In the genomic region with DNA sequence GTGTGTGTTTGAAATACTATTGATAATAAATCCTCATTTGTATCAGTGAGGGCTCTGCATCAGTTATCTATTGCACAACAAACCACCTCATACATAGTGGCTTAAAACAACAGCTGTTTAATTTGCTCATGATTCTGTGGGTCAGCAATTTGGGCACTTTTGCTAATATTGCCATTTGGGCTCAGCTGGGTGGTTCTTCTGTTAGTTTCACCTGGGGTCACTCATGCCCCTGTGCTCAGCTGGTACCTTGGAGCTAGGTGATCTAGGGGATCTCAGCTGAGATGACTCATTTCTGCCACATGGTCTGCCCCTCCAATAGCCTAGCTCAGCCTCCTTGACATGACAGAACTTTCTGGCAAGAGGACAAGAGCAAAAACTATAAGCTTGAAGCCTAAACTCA, we compare ENCODE assay signal across 16 cellular contexts.
DNase-seq lines count a peak whose midpoint lies in the region; ATAC-seq, FAIRE-seq and TF ChIP-seq lines count a peak whose summit lies in the region.
"Had no signal": no experiment of that assay in that cellular context is flagged by ENCODE, and none has a peak within 500 bp of the region (broad histone marks: within the 10 kb centered on the region; RNA-seq: fewer than 3 reads in every experiment).

No MANE protein-coding gene starts in this region.

- H3K9ac ChIP-seq in HepG2 (ENCODE audit: insufficient read depth, low read depth, low read length) = no peak overlapping the region
- H3K9ac ChIP-seq in mammary epithelial cell (ENCODE audit: insufficient read depth, low read length) = no peak overlapping the region

- DNase-seq in HepG2 (ENCODE audit: low spot score) = no peak
- no peak for DNase-seq in right lobe of liver
- peak; percentile 31 for DNase-seq in NB4 (ENCODE audit: low read depth)
- peak; percentile 16 for DNase-seq in mammary epithelial cell
- no peak for DNase-seq in activated CD4-positive, alpha-beta T cell treated with anti-CD3 and anti-CD28 coated beads, Interleukin-2, amount 50 U/mL, for 1 hour
- no peak for DNase-seq in GM10266 (ENCODE audit: extremely low spot score)
- DNase-seq in NCI-H1436 (lab: John Stamatoyannopoulos, UW) = no peak
- DNase-seq in HTR-8/SVneo (ENCODE audit: insufficient read length, low spot score) = no peak
- DNase-seq: 8988T; C1 segment of cervical spinal cord; Calu3; CD4-positive, alpha-beta T cell; DMS 273 treated with DMSO at 0.1 percent for 48 hours; H7 had no signal

- H3K27ac ChIP-seq in HepG2 (ENCODE audit: extremely low read length, insufficient read depth, low read length) (no peak overlapping the region), right lobe of liver (no peak overlapping the region), mammary epithelial cell (ENCODE audit: insufficient read depth, low read depth, low read length) (no peak overlapping the region)

- TF ChIP-seq POLR2A in HepG2 (IDR thresholded peaks at IDR 0.05; ENCODE audit: insufficient read depth in 1 of 2, low read depth in 2 of 2, low read length in 2 of 2) (no peak), right lobe of liver (IDR thresholded peaks at IDR 0.05) (no peak), NB4 (IDR thresholded peaks at IDR 0.05; ENCODE audit: extremely low read depth, insufficient read length) (no peak)

- TF ChIP-seq EP300 in HepG2 (IDR thresholded peaks at IDR 0.05; ENCODE audit: low read depth in 2 of 2, low read length in 2 of 2) = no peak
- no peak for TF ChIP-seq EP300 in HepG2 (CRISPR knock-in tag; IDR thresholded peaks at IDR 0.05; ENCODE audit: borderline replicate concordance)

- no peaks in the 10 kb centered on the region for H4K20me1 ChIP-seq in HepG2 (ENCODE audit: insufficient read depth, low read length)
- no peaks in the 10 kb centered on the region for H4K20me1 ChIP-seq in mammary epithelial cell (ENCODE audit: insufficient read depth, low read length)

- H3K4me1 ChIP-seq in HepG2 (ENCODE audit: insufficient read depth, low read length) (no peaks in the 10 kb centered on the region), right lobe of liver (no peaks in the 10 kb centered on the region), mammary epithelial cell (ENCODE audit: insufficient read depth, low read length) (peaks cover 35% of the 10 kb centered on the region)

- in situ Hi-C loops in HepG2 (cut with HindIII; ENCODE audit: extremely low pct_ligation_motif_present, low pct_unique_long_range_greater_than_20kb) (no loop called here), mammary epithelial cell (cut with MboI; ENCODE audit: low sequenced_read_pairs in 2 of 2) (no loop called here)

- H3K9me3 ChIP-seq in HepG2 (ENCODE audit: low read length) (no peaks in the 10 kb centered on the region), right lobe of liver (no peaks in the 10 kb centered on the region), mammary epithelial cell (replicated peaks; ENCODE audit: insufficient read depth, low read length) (no peaks in the 10 kb centered on the region)

- intact Hi-C loops in HepG2 (cut with micrococcal nuclease; ENCODE audit: unreplicated experiment) = no loop called here
- intact Hi-C loops in right lobe of liver (cut with DNase I) = no loop called here
- intact Hi-C loops in mammary epithelial cell (cut with micrococcal nuclease) = no loop called here

- H2AFZ ChIP-seq in HepG2 (ENCODE audit: low read length) = no peak overlapping the region
- H2AFZ ChIP-seq in mammary epithelial cell (ENCODE audit: low read depth, low read length) = no peak overlapping the region

- H3K79me2 ChIP-seq in HepG2 (ENCODE audit: insufficient read depth, low read length) = no peaks in the 10 kb centered on the region
- no peaks in the 10 kb centered on the region for H3K79me2 ChIP-seq in mammary epithelial cell (ENCODE audit: insufficient read depth, low read length)

- H3K27me3 ChIP-seq in HepG2 (ENCODE audit: control insufficient read depth in 1 of 2, insufficient read depth in 2 of 2, low read length in 2 of 2) (no peaks in the 10 kb centered on the region), right lobe of liver (no peaks in the 10 kb centered on the region), mammary epithelial cell (ENCODE audit: insufficient read depth, low read length) (no peaks in the 10 kb centered on the region)

- POLR2A ChIA-PET in HepG2 (lab: Yijun Ruan, JAX) = no interaction called here

- H3K4me3 ChIP-seq in HepG2 (replicated peaks in 1 of 3; ENCODE audit: insufficient read depth in 1 of 3, low read depth in 2 of 3, low read length in 3 of 3) (no peak overlapping the region), right lobe of liver (no peak overlapping the region), NB4 (ENCODE audit: low read depth, low read length) (no peak overlapping the region), mammary epithelial cell (replicated peaks in 1 of 3; ENCODE audit: insufficient read depth in 1 of 3, low read depth in 2 of 3, low read length in 3 of 3) (no peak overlapping the region)
- H3K4me3 ChIP-seq: GM12878 had no signal

- no peak overlapping the region for H3K4me2 ChIP-seq in HepG2 (ENCODE audit: low read depth, low read length)
- H3K4me2 ChIP-seq in mammary epithelial cell (ENCODE audit: insufficient read depth, low read depth, low read length) = no peak overlapping the region

- H3K36me3 ChIP-seq in HepG2 (replicated peaks in 1 of 2; ENCODE audit: control insufficient read depth in 1 of 2, insufficient read depth in 2 of 2, low read length in 2 of 2) (no peaks in the 10 kb centered on the region), right lobe of liver (no peaks in the 10 kb centered on the region), mammary epithelial cell (ENCODE audit: insufficient read depth, low read length) (no peaks in the 10 kb centered on the region)

- FAIRE-seq in HepG2 (lab: Jason Lieb, UNC) (no peak), HTR-8/SVneo (lab: Jason Lieb, UNC) (no peak)
- FAIRE-seq: GM12878, GM18507 had no signal

- TF ChIP-seq CTCF in HepG2 (CRISPR knock-in tag; IDR thresholded peaks at IDR 0.05) = no peak
- TF ChIP-seq CTCF in right lobe of liver (IDR thresholded peaks at IDR 0.05) = no peak
- TF ChIP-seq CTCF in NB4 (IDR thresholded peaks at IDR 0.05; ENCODE audit: low read depth, low read length) = no peak
- no peak for TF ChIP-seq CTCF in mammary epithelial cell (conservative IDR thresholded peaks at IDR 0.05 in 1 of 2, IDR thresholded peaks at IDR 0.05 in 1 of 2; ENCODE audit: extremely low read depth in 1 of 2, insufficient read depth in 1 of 2, low read depth in 1 of 2, low read length in 2 of 2)
- no peak for TF ChIP-seq CTCF in GM10266 (IDR thresholded peaks at IDR 0.05; ENCODE audit: control insufficient read depth, insufficient read depth, low read depth, missing control alignments)

- dilution Hi-C loops in mammary epithelial cell (cut with HindIII; ENCODE audit: low sequenced_read_pairs) = no loop called here

- ATAC-seq in HepG2 (no peak), right lobe of liver (no peak)
- ATAC-seq: GM12878 had no signal

- BruUV-seq in HepG2 (replicated peaks; lab: Mats Ljungman, UMichigan) (no TSS peak), mammary epithelial cell (replicated peaks; lab: Mats Ljungman, UMichigan) (no TSS peak)

- TF ChIP-seq RAD21 in HepG2 (CRISPR knock-in tag; IDR thresholded peaks at IDR 0.05) = no peak

- CTCF ChIA-PET in HepG2 (lab: Yijun Ruan, JAX; ENCODE audit: low intra/inter-chr PET ratio, low total read pairs) (no interaction called here), mammary epithelial cell (lab: Charles Lee; ENCODE audit: low non-redundant PET) (no interaction called here)

TF ChIP-seq in HepG2, 621 proteins besides CTCF, POLR2A, EP300 and RAD21:
- TF ChIP-seq CEBPB (IDR thresholded peaks at IDR 0.05; ENCODE audit: borderline replicate concordance, low read depth, low read length) (0 out of 2 replicates have a peak, but pooled peaks have one; percentile 36), ZNF331 (CRISPR knock-in tag; IDR thresholded peaks at IDR 0.05) (peak; percentile 82), POLR2AphosphoS2 (IDR thresholded peaks at IDR 0.05; ENCODE audit: low read depth, low read length) (no peak), NFYC (CRISPR knock-in tag; IDR thresholded peaks at IDR 0.05) (no peak)
- TF ChIP-seq, protein P1, sequence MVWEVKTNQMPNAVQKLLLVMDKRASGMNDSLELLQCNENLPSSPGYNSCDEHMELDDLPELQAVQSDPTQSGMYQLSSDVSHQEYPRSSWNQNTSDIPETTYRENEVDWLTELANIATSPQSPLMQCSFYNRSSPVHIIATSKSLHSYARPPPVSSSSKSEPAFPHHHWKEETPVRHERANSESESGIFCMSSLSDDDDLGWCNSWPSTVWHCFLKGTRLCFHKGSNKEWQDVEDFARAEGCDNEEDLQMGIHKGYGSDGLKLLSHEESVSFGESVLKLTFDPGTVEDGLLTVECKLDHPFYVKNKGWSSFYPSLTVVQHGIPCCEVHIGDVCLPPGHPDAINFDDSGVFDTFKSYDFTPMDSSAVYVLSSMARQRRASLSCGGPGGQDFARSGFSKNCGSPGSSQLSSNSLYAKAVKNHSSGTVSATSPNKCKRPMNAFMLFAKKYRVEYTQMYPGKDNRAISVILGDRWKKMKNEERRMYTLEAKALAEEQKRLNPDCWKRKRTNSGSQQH (CRISPR knock-in tag; IDR thresholded peaks at IDR 0.05; ENCODE audit: low read depth) = no peak
- TF ChIP-seq, protein P2, sequence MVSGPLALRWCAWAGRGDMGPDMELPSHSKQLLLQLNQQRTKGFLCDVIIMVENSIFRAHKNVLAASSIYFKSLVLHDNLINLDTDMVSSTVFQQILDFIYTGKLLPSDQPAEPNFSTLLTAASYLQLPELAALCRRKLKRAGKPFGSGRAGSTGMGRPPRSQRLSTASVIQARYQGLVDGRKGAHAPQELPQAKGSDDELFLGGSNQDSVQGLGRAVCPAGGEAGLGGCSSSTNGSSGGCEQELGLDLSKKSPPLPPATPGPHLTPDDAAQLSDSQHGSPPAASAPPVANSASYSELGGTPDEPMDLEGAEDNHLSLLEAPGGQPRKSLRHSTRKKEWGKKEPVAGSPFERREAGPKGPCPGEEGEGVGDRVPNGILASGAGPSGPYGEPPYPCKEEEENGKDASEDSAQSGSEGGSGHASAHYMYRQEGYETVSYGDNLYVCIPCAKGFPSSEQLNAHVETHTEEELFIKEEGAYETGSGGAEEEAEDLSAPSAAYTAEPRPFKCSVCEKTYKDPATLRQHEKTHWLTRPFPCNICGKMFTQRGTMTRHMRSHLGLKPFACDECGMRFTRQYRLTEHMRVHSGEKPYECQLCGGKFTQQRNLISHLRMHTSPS (CRISPR knock-in tag; IDR thresholded peaks at IDR 0.05; ENCODE audit: low read depth) = no peak
- TF ChIP-seq, protein P3, sequence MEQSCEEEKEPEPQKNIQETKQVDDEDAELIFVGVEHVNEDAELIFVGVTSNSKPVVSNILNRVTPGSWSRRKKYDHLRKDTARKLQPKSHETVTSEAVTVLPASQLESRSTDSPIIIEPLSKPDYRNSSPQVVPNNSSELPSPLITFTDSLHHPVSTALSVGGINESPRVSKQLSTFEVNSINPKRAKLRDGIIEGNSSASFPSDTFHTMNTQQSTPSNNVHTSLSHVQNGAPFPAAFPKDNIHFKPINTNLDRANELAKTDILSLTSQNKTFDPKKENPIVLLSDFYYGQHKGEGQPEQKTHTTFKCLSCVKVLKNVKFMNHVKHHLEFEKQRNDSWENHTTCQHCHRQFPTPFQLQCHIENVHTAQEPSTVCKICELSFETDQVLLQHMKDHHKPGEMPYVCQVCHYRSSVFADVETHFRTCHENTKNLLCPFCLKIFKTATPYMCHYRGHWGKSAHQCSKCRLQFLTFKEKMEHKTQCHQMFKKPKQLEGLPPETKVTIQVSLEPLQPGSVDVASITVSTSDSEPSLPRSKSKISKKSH (CRISPR knock-in tag; IDR thresholded peaks at IDR 0.05; ENCODE audit: borderline replicate concordance) = no peak

Comparison
In these comparisons a context has a peak if more than half of its experiments do, and no peak if none do; other contexts are left out.
1. DNase-seq: peak in NB4 (single experiment) and mammary epithelial cell (single experiment); none in HepG2 (single experiment), right lobe of liver (0 of 3), activated CD4-positive, alpha-beta T cell treated with anti-CD3 and anti-CD28 coated beads, Interleukin-2, amount 50 U/mL, for 1 hour (single experiment), GM10266 (single experiment), NCI-H1436 (single experiment) and HTR-8/SVneo (single experiment).